In the genomic region with DNA sequence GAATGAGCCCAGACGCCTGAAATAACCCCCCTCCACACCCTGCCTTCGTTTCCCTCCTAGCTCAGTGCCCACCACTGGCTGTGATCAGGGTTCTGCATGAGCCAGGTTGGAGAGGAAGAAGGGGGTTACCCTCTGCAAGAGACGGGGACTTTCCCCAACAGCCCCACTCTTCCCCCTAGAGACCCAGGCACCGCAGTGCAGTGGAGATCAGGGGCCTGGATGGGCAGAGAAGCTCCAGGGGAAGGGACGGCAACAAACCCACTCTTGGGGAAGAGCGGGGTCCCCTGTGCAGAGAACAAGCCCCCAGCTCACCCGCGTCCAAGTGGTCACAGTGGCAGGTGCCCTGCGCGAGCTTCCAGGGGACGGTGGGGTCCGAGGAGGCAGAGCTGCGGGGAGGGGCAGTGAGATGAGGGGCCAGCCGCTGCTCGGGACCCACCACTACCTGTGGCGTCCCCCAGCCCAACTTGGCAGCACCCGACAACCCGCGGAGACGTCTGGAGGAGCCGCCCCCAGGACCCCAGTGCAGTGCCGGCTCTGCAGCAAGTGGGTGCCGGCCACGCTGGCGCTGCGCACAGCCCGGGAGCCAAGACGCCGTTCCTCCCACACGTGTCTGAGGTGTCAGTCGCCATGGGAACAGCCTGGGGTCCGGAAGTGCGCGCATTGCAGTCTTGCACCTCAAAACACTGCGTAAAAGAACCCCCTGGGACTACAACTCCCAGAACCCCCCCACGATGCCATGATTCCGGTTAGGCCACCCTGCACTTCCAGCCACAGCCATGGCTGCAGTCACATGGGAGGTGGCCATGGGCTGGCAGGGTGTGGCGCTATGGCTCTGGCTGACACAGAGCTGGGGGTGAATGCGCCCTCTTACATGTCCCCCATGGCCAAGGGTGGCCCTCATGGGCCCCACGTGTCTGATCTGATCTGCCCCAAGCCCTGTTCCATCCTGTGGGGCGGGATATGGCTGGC, we compare ENCODE assay signal across 8 cellular contexts. TPM values are rescaled to one million over a fixed set of nuclear protein-coding genes. Genes with fewer than 3 reads are reported as not detected.
DNase-seq lines count a peak whose midpoint lies in the region; ATAC-seq, FAIRE-seq and TF ChIP-seq lines count a peak whose summit lies in the region.

No MANE protein-coding gene starts in this region.

- H3K27me3 ChIP-seq in SU-DHL-6 (ENCODE audit: low read length), result no peaks in the 10 kb centered on the region

- H3K27me3 Mint-ChIP-seq in activated naive CD8-positive, alpha-beta T cell treated with anti-CD3 and anti-CD28 coated beads, Interleukin-2, amount 10 ng/mL, durations not matched to agents 7 days and 5 days, result peaks cover 4% of the 10 kb centered on the region

- TF ChIP-seq CTCF in SU-DHL-6 (IDR thresholded peaks at IDR 0.05; ENCODE audit: insufficient read depth, low read length, poor library complexity, severe bottlenecking), result no peak

- H3K4me1 Mint-ChIP-seq in activated naive CD8-positive, alpha-beta T cell treated with anti-CD3 and anti-CD28 coated beads, Interleukin-2, amount 10 ng/mL, durations not matched to agents 7 days and 5 days, result peaks cover 14% of the 10 kb centered on the region

- H3K4me3 ChIP-seq in SU-DHL-6 (ENCODE audit: insufficient read depth, low read length, poor library complexity, severe bottlenecking), result no peak overlapping the region

- no peak overlapping the region for H3K9ac ChIP-seq in SU-DHL-6 (ENCODE audit: low read length)

- ATAC-seq in activated naive CD8-positive, alpha-beta T cell treated with anti-CD3 and anti-CD28 coated beads, Interleukin-2, amount 10 ng/mL, durations not matched to agents 7 days and 5 days (ENCODE audit: low read depth), result peak; percentile 93

- H3K9me3 Mint-ChIP-seq in activated naive CD8-positive, alpha-beta T cell treated with anti-CD3 and anti-CD28 coated beads, Interleukin-2, amount 10 ng/mL, durations not matched to agents 7 days and 5 days, result no peaks in the 10 kb centered on the region

- H4K20me1 ChIP-seq in SU-DHL-6 (ENCODE audit: low read depth, low read length), result no peaks in the 10 kb centered on the region

- no peaks in the 10 kb centered on the region for H3K9me2 ChIP-seq in SU-DHL-6 (replicated peaks; ENCODE audit: insufficient read depth, low read length)

- H3K79me2 ChIP-seq in SU-DHL-6 (ENCODE audit: insufficient read depth, low read length), result no peaks in the 10 kb centered on the region

- H2AFZ ChIP-seq in SU-DHL-6 (ENCODE audit: low read depth, low read length, severe bottlenecking), result no peak overlapping the region

- no peaks in the 10 kb centered on the region for H3K9me3 ChIP-seq in SU-DHL-6 (ENCODE audit: insufficient read depth, low read length)

- H3K36me3 ChIP-seq in SU-DHL-6 (ENCODE audit: low read length), result no peaks in the 10 kb centered on the region

- peak overlapping the region; percentile 19 for H3K4me2 ChIP-seq in SU-DHL-6 (ENCODE audit: low read depth, low read length, poor library complexity, severe bottlenecking)

- in situ Hi-C loops in KBM-7 (cut with MboI; ENCODE audit: low pct_unique_long_range_greater_than_20kb, low sequenced_read_pairs), result no loop called here

- H3K27ac ChIP-seq in SU-DHL-6 (ENCODE audit: low read depth, low read length), result no peak overlapping the region

- FAIRE-seq in GM18507 (lab: Jason Lieb, UNC), result no peak

- POLR2A ChIA-PET in activated naive CD8-positive, alpha-beta T cell treated with anti-CD3 and anti-CD28 coated beads, Interleukin-2, amount 10 ng/mL, durations not matched to agents 7 days and 5 days (lab: Charles Lee), result no interaction called here

- no peaks in the 10 kb centered on the region for H3K36me3 Mint-ChIP-seq in activated naive CD8-positive, alpha-beta T cell treated with anti-CD3 and anti-CD28 coated beads, Interleukin-2, amount 10 ng/mL, durations not matched to agents 7 days and 5 days

- peak overlapping the region; percentile 58 for H3K27ac Mint-ChIP-seq in activated naive CD8-positive, alpha-beta T cell treated with anti-CD3 and anti-CD28 coated beads, Interleukin-2, amount 10 ng/mL, durations not matched to agents 7 days and 5 days

- no peaks in the 10 kb centered on the region for H3F3A ChIP-seq in SU-DHL-6 (ENCODE audit: insufficient read depth)

- peak; percentile 26 for DNase-seq in GM18507 (ENCODE audit: extremely low spot score, insufficient read length, low read depth)
- DNase-seq in activated naive CD8-positive, alpha-beta T cell treated with anti-CD3 and anti-CD28 coated beads, Interleukin-2, amount 10 ng/mL, durations not matched to agents 7 days and 5 days, result peak; percentile 67
- DNase-seq in occipital lobe (lab: John Stamatoyannopoulos, UW), result peak; percentile 57
- no peak for DNase-seq in KBM-7
- no peak for DNase-seq in cortex of kidney (lab: John Stamatoyannopoulos, UW)
- DNase-seq in NCI-H345 treated with DMSO at 0.1 percent for 48 hours (lab: John Stamatoyannopoulos, UW; ENCODE audit: unreplicated experiment), result no peak
- no peak for DNase-seq in pons (ENCODE audit: low spot score)

- H3K4me3 Mint-ChIP-seq in activated naive CD8-positive, alpha-beta T cell treated with anti-CD3 and anti-CD28 coated beads, Interleukin-2, amount 10 ng/mL, durations not matched to agents 7 days and 5 days, result peak overlapping the region; percentile 60

RNA-seq across cellular contexts. Expression of a gene that starts 45.8 kb away (rescaled TPM):
- 10 to 100 TPM; 59.8 to 59.9 TPM for total RNA-seq in activated naive CD8-positive, alpha-beta T cell treated with anti-CD3 and anti-CD28 coated beads, Interleukin-2, amount 10 ng/mL, durations not matched to agents 7 days and 5 days
- total RNA-seq in occipital lobe, result 46.6 TPM

Comparison
In these comparisons a context has a peak if more than half of its experiments do, and no peak if none do; other contexts are left out.
1. DNase-seq: peak in GM18507 (single experiment), activated naive CD8-positive, alpha-beta T cell treated with anti-CD3 and anti-CD28 coated beads, Interleukin-2, amount 10 ng/mL, durations not matched to agents 7 days and 5 days (single experiment) and occipital lobe (single experiment); none in KBM-7 (single experiment), cortex of kidney (single experiment), NCI-H345 treated with DMSO at 0.1 percent for 48 hours (single experiment) and pons (single experiment).